8 cellular contexts compared by ENCODE assay signal in the genomic region with DNA sequence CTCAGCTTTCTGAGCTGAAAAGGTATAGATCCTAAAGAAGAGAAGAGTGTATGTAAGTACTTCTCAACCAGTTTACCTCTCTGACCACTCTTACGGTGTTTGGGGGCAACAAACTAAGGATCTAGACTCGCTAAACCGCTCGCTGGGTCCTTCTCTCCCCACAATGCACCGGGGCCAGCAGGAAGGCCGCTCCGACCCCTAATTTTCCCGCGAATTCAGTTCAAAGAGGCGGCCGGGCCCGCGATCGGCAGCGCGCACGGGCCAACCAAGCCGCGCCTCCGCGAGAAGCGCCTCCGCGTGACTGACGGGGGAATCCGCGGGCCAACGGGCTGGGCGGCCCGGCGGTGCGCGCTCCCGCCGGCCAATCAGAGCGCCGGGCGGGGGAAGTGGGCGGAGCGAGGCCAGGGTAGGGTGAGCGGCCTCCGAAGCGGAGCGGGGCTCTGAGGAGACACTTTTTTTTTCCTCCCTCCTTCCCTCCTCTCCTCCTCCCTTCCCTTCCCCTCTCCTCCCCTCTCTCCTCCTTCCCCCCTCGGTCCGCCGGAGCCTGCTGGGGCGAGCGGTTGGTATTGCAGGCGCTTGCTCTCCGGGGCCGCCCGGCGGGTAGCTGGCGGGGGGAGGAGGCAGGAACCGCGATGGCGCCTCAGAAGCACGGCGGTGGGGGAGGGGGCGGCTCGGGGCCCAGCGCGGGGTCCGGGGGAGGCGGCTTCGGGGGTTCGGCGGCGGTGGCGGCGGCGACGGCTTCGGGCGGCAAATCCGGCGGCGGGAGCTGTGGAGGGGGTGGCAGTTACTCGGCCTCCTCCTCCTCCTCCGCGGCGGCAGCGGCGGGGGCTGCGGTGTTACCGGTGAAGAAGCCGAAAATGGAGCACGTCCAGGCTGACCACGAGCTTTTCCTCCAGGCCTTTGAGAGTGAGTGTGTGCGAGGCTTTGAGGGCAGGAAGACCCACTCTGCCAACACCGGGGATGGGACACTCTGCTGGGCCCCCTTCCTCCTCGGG. TPM values are rescaled to one million over a fixed set of nuclear protein-coding genes. Genes with fewer than 3 reads are reported as not detected.
A peak's percentile ranks its signal among the peaks of the same experiment; 100 is the strongest.
DNase-seq lines count a peak whose midpoint lies in the region; ATAC-seq and TF ChIP-seq lines count a peak whose summit lies in the region.
"Not testable (repeated sequence)": the region's sequence is repeated elsewhere in the genome, so short reads cannot be mapped to it uniquely, and the experiment has no call there.

Gene SUZ12 (plus strand): TSS at position 393 of the 995 bp plus-strand sequence. CDS start 240 bp downstream, at position 633.

- not testable (repeated sequence) for H3K36me3 Mint-ChIP-seq in activated naive CD8-positive, alpha-beta T cell

- 0 to 1% (median 0%) methylated on average over 77 to 92 of the region's 93 CpGs for WGBS in ovary, 3 donors
- WGBS in testis, 2 donors = 0 to 1% methylated on average over 15 to 49 of the region's 93 CpGs

- DNase-seq in GM12865 (ENCODE audit: low read depth) = peak; percentile 88
- peak; percentile 71 for DNase-seq in NCI-H1417 treated with DMSO at 0.1 percent for 48 hours (lab: John Stamatoyannopoulos, UW)
- peak; percentile 66 to 75 for DNase-seq in SW 1271 (lab: John Stamatoyannopoulos, UW)
- peak; percentile 91 for DNase-seq in Right ventricle myocardium superior
- peak; percentile 82 to 92 (median 86) for DNase-seq in ovary
- DNase-seq in testis = peak; percentile 86

- intact Hi-C loops in Right ventricle myocardium superior (cut with DNase I); ovary (cut with DNase I); testis (cut with DNase I; ENCODE audit: low total_unique reads): not testable (repeated sequence)

- H3K4me1 Mint-ChIP-seq in activated naive CD8-positive, alpha-beta T cell (ENCODE audit: low read depth) = peaks cover 22% of the 10 kb centered on the region

- H3K27ac ChIP-seq in ovary (peak within 1 kb of the TSS; percentile 81), testis (peak within 1 kb of the TSS; percentile 93 to 95)

- peak; percentile 98 for ATAC-seq in HG02759 (IDR thresholded peaks at IDR 0.05; ENCODE audit: unreplicated experiment)
- peak; percentile 100 for ATAC-seq in Right ventricle myocardium superior (ENCODE audit: poor library complexity)

- peak within 1 kb of the TSS; percentile 89 for H3K4me3 Mint-ChIP-seq in activated naive CD8-positive, alpha-beta T cell

- H3K9me3 ChIP-seq in ovary, testis: not testable (repeated sequence)

- peak within 1 kb of the TSS; percentile 89 for H3K27ac Mint-ChIP-seq in activated naive CD8-positive, alpha-beta T cell

- not testable (repeated sequence) for TF ChIP-seq EP300 in ovary (IDR thresholded peaks at IDR 0.05)

- H3K27me3 Mint-ChIP-seq in activated naive CD8-positive, alpha-beta T cell = not testable (repeated sequence)

- not testable (repeated sequence) for TF ChIP-seq POLR2A in ovary (IDR thresholded peaks at IDR 0.05); testis (IDR thresholded peaks at IDR 0.05)

- TF ChIP-seq CTCF in GM12865 (IDR thresholded peaks at IDR 0.05; ENCODE audit: insufficient read depth, low read depth, low read length, missing control alignments); ovary (IDR thresholded peaks at IDR 0.05); testis (IDR thresholded peaks at IDR 0.05): not testable (repeated sequence)

- H3K27me3 ChIP-seq in ovary, testis: not testable (repeated sequence)

- H3K4me3 ChIP-seq in GM12865 (ENCODE audit: low read depth, low read length) (peak within 1 kb of the TSS; percentile 79), ovary (peak within 1 kb of the TSS; percentile 90), testis (peak within 1 kb of the TSS; percentile 90 to 95)

- H3K9me3 Mint-ChIP-seq in activated naive CD8-positive, alpha-beta T cell (ENCODE audit: low read depth) = not testable (repeated sequence)

- not testable (repeated sequence) for H3K36me3 ChIP-seq in ovary; testis (ENCODE audit: low read depth, missing control alignments)

- H3K4me1 ChIP-seq in ovary (ENCODE audit: insufficient read depth); testis: not testable (repeated sequence)

RNA-seq across cellular contexts. Expression of gene SUZ12, which starts in this region (rescaled TPM):
- total RNA-seq in Right ventricle myocardium superior = 12.1 TPM
- total RNA-seq in ovary = 10 to 100 TPM; 15.4 to 24.9 (median 20.2) TPM
- 10 to 100 TPM; 10.5 to 11.8 TPM for polyA plus RNA-seq in ovary
- 10 to 100 TPM; 38.2 to 42.0 TPM for total RNA-seq in testis
- polyA plus RNA-seq in testis (ENCODE audit: insufficient read depth, low read depth, low replicate concordance) = 31.1 TPM

Comparison
In these comparisons a context has a peak if more than half of its experiments do, and no peak if none do; other contexts are left out.
1. Peak in every context shown above with its lines: DNase-seq, ATAC-seq, H3K4me3 ChIP-seq and H3K27ac ChIP-seq.